ENCODE assay signal across 11 cellular contexts in the genomic region with DNA sequence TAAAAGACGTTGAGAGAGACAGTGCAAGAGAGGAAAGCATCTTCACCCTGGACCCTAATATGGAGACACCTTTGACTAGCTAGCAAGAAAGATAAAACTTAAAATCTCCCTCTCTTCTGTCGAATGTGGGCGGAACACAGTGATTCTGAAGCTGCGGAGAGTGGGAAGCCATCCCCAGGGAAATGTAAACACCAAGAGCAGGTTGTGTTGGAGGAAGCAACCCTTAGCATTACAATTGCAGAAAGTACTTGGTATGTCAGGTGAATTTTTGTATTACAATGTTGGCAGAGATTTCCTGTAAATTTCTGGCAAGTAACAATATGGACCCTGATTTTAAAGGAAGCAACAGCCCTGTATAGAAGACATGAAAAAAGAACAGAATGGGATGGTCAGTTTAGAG.
"Had no signal": no experiment of that assay in that cellular context is flagged by ENCODE, and none has a peak within 500 bp of the region (broad histone marks: within the 10 kb centered on the region; RNA-seq: fewer than 3 reads in every experiment).

No MANE protein-coding gene starts in this region.

- H3K4me3 ChIP-seq: dorsolateral prefrontal cortex, psoas muscle, skin epidermis had no signal

- H3K27ac ChIP-seq: dorsolateral prefrontal cortex, foreskin keratinocyte, psoas muscle, skin epidermis had no signal

- H3K4me1 ChIP-seq: psoas muscle had no signal

- ATAC-seq: psoas muscle; stimulated activated naive CD8-positive, alpha-beta T cell treated with anti-CD3 and anti-CD28 coated beads, Interleukin-15, amount 100 ng/mL, for 72 hours had no signal

- DNase-seq: activated B cell treated with CpG ODN at 0.5 μM for 24 hours; activated CD4-positive, alpha-beta memory T cell treated with anti-CD3 and anti-CD28 coated beads for 36 hours; activated CD4-positive, alpha-beta T cell treated with anti-CD3 and anti-CD28 coated beads for 4 hours; activated T-cell treated with anti-CD3 and anti-CD28 coated beads for 4 hours; dorsolateral prefrontal cortex; hypothalamus; psoas muscle; stimulated activated naive CD8-positive, alpha-beta T cell treated with anti-CD3 and anti-CD28 coated beads, Interleukin-15, amount 100 ng/mL, for 72 hours; trophoblast cell had no signal
